In the genomic region with DNA sequence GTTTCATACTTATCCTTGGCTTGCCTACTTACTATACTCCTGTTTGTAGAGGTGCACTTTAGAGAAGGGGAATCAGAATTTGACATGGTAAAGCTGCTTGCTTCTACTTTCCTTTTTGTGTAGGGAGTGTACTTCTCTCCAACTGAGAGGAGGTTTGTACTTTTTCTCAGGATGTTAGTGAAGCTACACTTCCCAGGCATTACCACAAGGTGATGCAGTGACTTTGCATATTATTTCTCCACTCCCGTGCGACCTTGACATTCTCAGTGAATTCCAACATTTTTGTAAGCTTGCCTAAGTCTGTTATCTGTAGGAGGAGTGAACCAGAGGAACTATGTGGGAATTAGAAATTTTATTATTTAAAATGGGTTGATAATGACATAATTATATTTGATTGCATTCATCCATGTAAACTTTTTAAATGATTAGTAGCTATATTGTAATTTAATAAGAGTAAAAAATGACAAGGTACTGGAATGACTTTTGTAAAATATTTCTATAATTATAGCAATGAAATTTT, we compare ENCODE assay signal across 8 cellular contexts. TPM values are rescaled to one million over a fixed set of nuclear protein-coding genes. Genes with fewer than 3 reads are reported as not detected.
A peak's percentile ranks its signal among the peaks of the same experiment; 100 is the strongest.
DNase-seq lines count a peak whose midpoint lies in the region; ATAC-seq and TF ChIP-seq lines count a peak whose summit lies in the region.

No MANE protein-coding gene starts in this region.

- H2AK9ac ChIP-seq in IMR-90 (replicated peaks; ENCODE audit: low read depth, low read length, poor library complexity), result no peak overlapping the region

- CTCF ChIA-PET in IMR-90 (lab: Yijun Ruan, JAX) (interaction anchor here (0.5 to 2.1 kb wide), 5 partner anchors 30 to 176 kb away, joined by 3 to 16 read pairs (median 5); a partner anchor contains a TSS), T-cell (lab: Charles Lee) (interaction anchor here (0.7 to 1.6 kb wide), 6 partner anchors 15 to 278 kb away, joined by 3 to 6 read pairs (median 4); a partner anchor contains a TSS)

- peak; percentile 75 for TF ChIP-seq RAD21 in IMR-90 (IDR thresholded peaks at IDR 0.05; ENCODE audit: low read length)

- peak overlapping the region; percentile 51; the same call in 1 of the 3 replicates for H2BK15ac ChIP-seq in IMR-90 (ENCODE audit: low read depth, low read length)

- H4K91ac ChIP-seq in IMR-90 (ENCODE audit: insufficient read depth, low read depth, low read length), result peak overlapping the region; percentile 28; the same call in 1 of the 2 replicates

- TF ChIP-seq POLR2A in IMR-90 (IDR thresholded peaks at IDR 0.05; ENCODE audit: low read depth, low read length) (no peak), testis (IDR thresholded peaks at IDR 0.05) (no peak)

- intact Hi-C loops in IMR-90 (cut with micrococcal nuclease) (loop anchor here (2.0 to 10.0 kb wide), 3 partner anchors 176 to 550 kb away; no protein-coding TSS in a partner anchor), testis (cut with DNase I; ENCODE audit: low total_unique reads) (loop anchor here (10.0 kb wide), 1 partner anchor 350 kb away; no protein-coding TSS in a partner anchor)

- POLR2A ChIA-PET in IMR-90 (lab: Charles Lee; ENCODE audit: unreplicated experiment), result interaction anchor here (0.8 to 0.9 kb wide), 2 partner anchors 42 to 173 kb away, joined by 3 to 5 read pairs; no protein-coding TSS in a partner anchor
- POLR2A ChIA-PET in T-cell (lab: Charles Lee), result interaction anchor here in 1 of 2 donors (0.6 to 0.9 kb wide), 2 partner anchors 25 to 39 kb away, joined by 3 read pairs; no protein-coding TSS in a partner anchor

- H3K9me1 ChIP-seq in IMR-90 (ENCODE audit: insufficient read depth, low read length), result no peaks in the 10 kb centered on the region; the same call in 1 of the 2 replicates

- no CpG with 5 or more reads among the region's 2 CpGs for WGBS in IMR-90 (ENCODE audit: extremely low coverage in 2 of 2, insufficient read length in 1 of 2), 2 experiments
- 17 to 19% methylated on average over 2 of the region's 2 CpGs for WGBS in testis, 2 donors

- H3K4ac ChIP-seq in IMR-90 (ENCODE audit: low read depth, low read length), result peak overlapping the region; percentile 58; the same call in 1 of the 2 replicates

- peak overlapping the region; percentile 47; the same call in 1 of the 2 replicates for H3K9ac ChIP-seq in IMR-90 (ENCODE audit: low read depth, low read length)

- peaks cover 20% of the 10 kb centered on the region for H3K36me3 Mint-ChIP-seq in T-helper 2 cell treated with Interferon-gamma antibody and Interleukin-4, amounts not matched to agents 5 μg/mL and 100 μg/mL, for 36 hours (ENCODE audit: low read depth)
- peaks cover 21% of the 10 kb centered on the region for H3K36me3 Mint-ChIP-seq in T-cell

- in situ Hi-C loops in IMR-90 (cut with MboI; ENCODE audit: low sequenced_read_pairs), result no loop called here

- H3K4me2 ChIP-seq in IMR-90 (ENCODE audit: low read depth, low read length), result peak overlapping the region; percentile 92

- H3K18ac ChIP-seq in IMR-90 (ENCODE audit: low read depth, low read length), result no peak overlapping the region; the same call in 1 of the 2 replicates

- peak overlapping the region; percentile 58; the same call in 1 of the 2 replicates for H3K23ac ChIP-seq in IMR-90 (ENCODE audit: low read depth, low read length)

- peak overlapping the region; percentile 1; the same call in 1 of the 2 replicates for H3K27ac ChIP-seq in IMR-90 (ENCODE audit: insufficient read depth, low read length)
- H3K27ac ChIP-seq in right atrium auricular region, result no peak overlapping the region
- H3K27ac ChIP-seq in testis, result peak overlapping the region; percentile 35 to 68

- H4K5ac ChIP-seq in IMR-90 (ENCODE audit: low read depth, low read length), result no peak overlapping the region

- H2BK120ac ChIP-seq in IMR-90 (ENCODE audit: low read depth, low read length), result 0 out of 2 replicates have a peak overlapping the region, but pooled peaks have one; percentile 36

- peak overlapping the region; percentile 86 for H2BK5ac ChIP-seq in IMR-90 (ENCODE audit: low read depth, low read length, poor library complexity, severe bottlenecking)

- H3K36me3 ChIP-seq in IMR-90 (ENCODE audit: control insufficient read depth, insufficient read depth, low read length), result peaks cover 3% of the 10 kb centered on the region
- H3K36me3 ChIP-seq in right atrium auricular region, result peaks cover 18% of the 10 kb centered on the region
- no peaks in the 10 kb centered on the region for H3K36me3 ChIP-seq in testis (ENCODE audit: low read depth, missing control alignments)

- H2AFZ ChIP-seq in IMR-90 (replicated peaks; ENCODE audit: low read length, poor library complexity), result no peak overlapping the region

- peaks cover 29% of the 10 kb centered on the region for H3K4me1 Mint-ChIP-seq in T-helper 2 cell treated with Interferon-gamma antibody and Interleukin-4, amounts not matched to agents 5 μg/mL and 100 μg/mL, for 36 hours (ENCODE audit: low read depth)
- H3K4me1 Mint-ChIP-seq in T-cell, result peaks cover 62 to 69% (median 66%) of the 10 kb centered on the region in 3 donors

- peak overlapping the region; percentile 5; the same call in 1 of the 2 replicates for H3K4me3 ChIP-seq in IMR-90 (ENCODE audit: insufficient read depth, low read depth, low read length)
- H3K4me3 ChIP-seq in right atrium auricular region, result no peak overlapping the region
- H3K4me3 ChIP-seq in testis, result no peak overlapping the region

- peak overlapping the region in 1 of 2 experiments; percentile 40; a peak in 1 of 4 replicates for H4K8ac ChIP-seq in IMR-90 (ENCODE audit: low read depth in 2 of 2, low read length in 2 of 2)

- no peak overlapping the region for H3K56ac ChIP-seq in IMR-90 (ENCODE audit: extremely low read depth, insufficient read depth, low read length)

- no peaks in the 10 kb centered on the region for H3K9me3 Mint-ChIP-seq in T-helper 2 cell treated with Interferon-gamma antibody and Interleukin-4, amounts not matched to agents 5 μg/mL and 100 μg/mL, for 36 hours
- no peaks in the 10 kb centered on the region for H3K9me3 Mint-ChIP-seq in T-cell

- no peaks in the 10 kb centered on the region for H3K9me3 ChIP-seq in IMR-90 (ENCODE audit: control insufficient read depth, insufficient read depth, low read length)
- no peaks in the 10 kb centered on the region for H3K9me3 ChIP-seq in right atrium auricular region
- H3K9me3 ChIP-seq in testis, result no peaks in the 10 kb centered on the region

- no peaks in the 10 kb centered on the region for H3K27me3 Mint-ChIP-seq in T-helper 2 cell treated with Interferon-gamma antibody and Interleukin-4, amounts not matched to agents 5 μg/mL and 100 μg/mL, for 36 hours (ENCODE audit: low read depth)
- no peaks in the 10 kb centered on the region for H3K27me3 Mint-ChIP-seq in T-cell

- TF ChIP-seq CTCF in IMR-90 (conservative IDR thresholded peaks at IDR 0.05; ENCODE audit: low read depth, low read length) (peak; percentile 80), right atrium auricular region (IDR thresholded peaks at IDR 0.05) (peak; percentile 19 to 70), testis (IDR thresholded peaks at IDR 0.05) (peak; percentile 65 to 91 (median 81))

- H4K20me1 ChIP-seq in IMR-90 (ENCODE audit: insufficient read depth, low read length), result peaks cover 39% of the 10 kb centered on the region; the same call in 1 of the 2 replicates

- peak overlapping the region; percentile 33 for H3K4me3 Mint-ChIP-seq in T-helper 2 cell treated with Interferon-gamma antibody and Interleukin-4, amounts not matched to agents 5 μg/mL and 100 μg/mL, for 36 hours
- peak overlapping the region in 1 of 3 donors; percentile 15 for H3K4me3 Mint-ChIP-seq in T-cell

- H2BK20ac ChIP-seq in IMR-90 (ENCODE audit: low read depth, low read length), result peak overlapping the region; percentile 53; the same call in 1 of the 2 replicates

- peaks cover 20 to 48% of the 10 kb centered on the region in 2 experiments for H3K79me1 ChIP-seq in IMR-90 (ENCODE audit: low read depth in 1 of 2, low read length in 2 of 2)

- no peak overlapping the region for H2AK5ac ChIP-seq in IMR-90 (ENCODE audit: low read depth, low read length)

- no TSS peak for BruUV-seq in IMR-90 (replicated peaks; lab: Mats Ljungman, UMichigan)

- peak; percentile 34 for DNase-seq in NOMO-1 treated with DMSO at 0.1 percent for 48 hours (lab: John Stamatoyannopoulos, UW; ENCODE audit: unreplicated experiment)
- DNase-seq in NOMO-1 treated with dmso at 0.1 percent for 144 hours (lab: John Stamatoyannopoulos, UW; ENCODE audit: unreplicated experiment), result no peak
- DNase-seq in IMR-90, result peak; percentile 84
- DNase-seq in T-helper 2 cell treated with Interferon-gamma antibody and Interleukin-4, amounts not matched to agents 5 μg/mL and 100 μg/mL, for 36 hours (ENCODE audit: low spot score), result no peak
- DNase-seq in right atrium auricular region (ENCODE audit: low spot score), result no peak
- peak; percentile 71 for DNase-seq in testis
- DNase-seq in T-cell, result no peak
- DNase-seq in mucosa of gallbladder (ENCODE audit: low spot score), result no peak

- peak; percentile 63 for ATAC-seq in IMR-90 (ENCODE audit: low read depth)
- ATAC-seq in T-cell (replicated peaks in 1 of 4), result no peak

- dilution Hi-C loops in IMR-90 (cut with HindIII; ENCODE audit: low sequenced_read_pairs, unreplicated experiment), result no loop called here

- H3K27me3 ChIP-seq in IMR-90 (ENCODE audit: control insufficient read depth, insufficient read depth, low read length) (no peaks in the 10 kb centered on the region), right atrium auricular region (no peaks in the 10 kb centered on the region), testis (no peaks in the 10 kb centered on the region)

- H3K4me1 ChIP-seq in IMR-90 (ENCODE audit: control insufficient read depth, insufficient read depth, low read length) (peaks cover 8% of the 10 kb centered on the region; the same call in 1 of the 2 replicates), right atrium auricular region (peaks cover 0 to 45% of the 10 kb centered on the region in 2 donors), testis (peaks cover 47% of the 10 kb centered on the region)

- peak overlapping the region; percentile 87 for H3K14ac ChIP-seq in IMR-90 (replicated peaks; ENCODE audit: low read depth, low read length)

- H3K27ac Mint-ChIP-seq in T-helper 2 cell treated with Interferon-gamma antibody and Interleukin-4, amounts not matched to agents 5 μg/mL and 100 μg/mL, for 36 hours, result no peak overlapping the region
- H3K27ac Mint-ChIP-seq in T-cell, result no peak overlapping the region

TF ChIP-seq in IMR-90, 13 proteins besides CTCF, POLR2A, EP300 and RAD21 (continues in another document):
- peak; percentile 36; the same call in 1 of the 2 replicates for TF ChIP-seq MAFK (IDR thresholded peaks at IDR 0.05; ENCODE audit: low read depth, low read length)
- peak; percentile 48; the same call in 1 of the 2 replicates for TF ChIP-seq CEBPB (IDR thresholded peaks at IDR 0.05; ENCODE audit: low read depth, low read length)
- TF ChIP-seq MXI1 (IDR thresholded peaks at IDR 0.05; ENCODE audit: borderline replicate concordance, low read depth, low read length), result no peak

RNA-seq across cellular contexts. Expression of a gene that starts 5.2 kb away (rescaled TPM):
- total RNA-seq in IMR-90 (2012; rRNA removed), result 52.7 and 68.9 TPM in 2 replicates
- 46.0 and 49.0 TPM in 2 replicates for polyA plus RNA-seq in IMR-90 (2012; rRNA removed)
- 17.2 and 19.7 TPM in 2 replicates for polyA plus RNA-seq in IMR-90 (2012; cell fraction: cytosol; rRNA removed)
- 7.7 and 44.0 TPM in 2 replicates for polyA plus RNA-seq in IMR-90 (2012; cell fraction: nucleus; rRNA removed; ENCODE audit: low replicate concordance)
- 100 to 1,000 TPM in 1 of 2 donors, 10 to 100 TPM in 1; 90.0 to 124 TPM for total RNA-seq in right atrium auricular region
- total RNA-seq in testis, result 100 to 1,000 TPM; 154 to 155 TPM
- 36.8 TPM for polyA plus RNA-seq in testis (ENCODE audit: insufficient read depth, low read depth, low replicate concordance)
- 100 to 1,000 TPM in 2 of 5 donors, 10 to 100 TPM in 3; 80.2 to 118 (median 90.2) TPM for total RNA-seq in T-cell
- total RNA-seq in mucosa of gallbladder, result 159 TPM

Comparison
In these comparisons a context has a peak if more than half of its experiments do, and no peak if none do; other contexts are left out.
1. DNase-seq: peak in NOMO-1 treated with DMSO at 0.1 percent for 48 hours (single experiment), IMR-90 (single experiment) and testis (single experiment); none in NOMO-1 treated with dmso at 0.1 percent for 144 hours (single experiment), T-helper 2 cell treated with Interferon-gamma antibody and Interleukin-4, amounts not matched to agents 5 μg/mL and 100 μg/mL, for 36 hours (single experiment), right atrium auricular region (single experiment), T-cell (0 of 34) and mucosa of gallbladder (single experiment).
2. H3K27ac ChIP-seq: peak in IMR-90 (single experiment) and testis (2 of 2); none in right atrium auricular region (0 of 2).
3. Peak in every context shown above with its lines, with median percentiles within 50 percentile points of each other: CTCF ChIP-seq.